Comparison of ENCODE assay signal across 8 cellular contexts in genomic region chr12:100348657-100349454, GRCh38. TPM values are rescaled to one million over a fixed set of nuclear protein-coding genes. Genes with fewer than 3 reads are reported as not detected.
DNase-seq lines count a peak whose midpoint lies in the region; ATAC-seq, FAIRE-seq and TF ChIP-seq lines count a peak whose summit lies in the region.

No MANE protein-coding gene starts in this region.

- no peaks in the 10 kb centered on the region for H3K36me3 Mint-ChIP-seq in activated naive CD4-positive, alpha-beta T cell treated with anti-CD3 and anti-CD28 coated beads, Interleukin-2, amount 50 U/mL, for 72 hours

- TF ChIP-seq EP300 in transverse colon (IDR thresholded peaks at IDR 0.05; ENCODE audit: low read depth), result no peak

- H3K4me3 ChIP-seq in OCI-LY3 (ENCODE audit: low read length) (no peak overlapping the region), fibroblast of the aortic adventitia (ENCODE audit: low read depth, low read length) (no peak overlapping the region), transverse colon (no peak overlapping the region)

- DNase-seq in H4 (ENCODE audit: low spot score), result peak; percentile 22
- DNase-seq in fibroblast of the aortic adventitia (ENCODE audit: low read depth), result peak; percentile 57
- DNase-seq in transverse colon, result no peak
- DNase-seq in activated naive CD4-positive, alpha-beta T cell treated with anti-CD3 and anti-CD28 coated beads, Interleukin-2, amount 50 U/mL, for 72 hours (ENCODE audit: low spot score in 2 of 2), result no peak
- no peak for DNase-seq in AG08396 (ENCODE audit: low spot score)
- no peak for DNase-seq in OCI-M2 (lab: John Stamatoyannopoulos, UW; ENCODE audit: unreplicated experiment)

- H2AFZ ChIP-seq in OCI-LY3 (ENCODE audit: low read depth, low read length), result no peak overlapping the region

- no peaks in the 10 kb centered on the region for H3K9me3 ChIP-seq in OCI-LY3 (ENCODE audit: insufficient read depth, low read length)
- H3K9me3 ChIP-seq in transverse colon, result no peaks in the 10 kb centered on the region

- in situ Hi-C loops in transverse colon (cut with MboI; ENCODE audit: low pct_ligation_motif_present in 1 of 4, low pct_unique_long_range_greater_than_20kb in 1 of 4, low sequenced_read_pairs in 3 of 4), result no loop called here

- H3K27ac ChIP-seq in OCI-LY3 (ENCODE audit: low read length), result no peak overlapping the region
- H3K27ac ChIP-seq in transverse colon, result no peak overlapping the region

- H3K36me3 ChIP-seq in OCI-LY3 (replicated peaks; ENCODE audit: low read depth, low read length) (no peaks in the 10 kb centered on the region), transverse colon (no peaks in the 10 kb centered on the region)

- WGBS in transverse colon (ENCODE audit: low coverage in 1 of 2), 2 donors, result 76 to 78% methylated on average over 7 of the region's 7 CpGs

- no peak overlapping the region for H3K4me2 ChIP-seq in OCI-LY3 (ENCODE audit: low read length)

- H3K4me1 ChIP-seq in OCI-LY3 (ENCODE audit: low read length) (no peaks in the 10 kb centered on the region), transverse colon (peaks cover 0 to 9% (median 0%) of the 10 kb centered on the region in 4 donors)

- H3K79me2 ChIP-seq in OCI-LY3 (ENCODE audit: low read length), result no peaks in the 10 kb centered on the region

- no peak overlapping the region for H3K9ac ChIP-seq in OCI-LY3 (ENCODE audit: low read length)

- H4K20me1 ChIP-seq in OCI-LY3 (ENCODE audit: insufficient read depth, low read length), result no peaks in the 10 kb centered on the region

- intact Hi-C loops in transverse colon (cut with DNase I; ENCODE audit: low total_unique reads), result no loop called here

- peak; percentile 94 for FAIRE-seq in A204.1 (lab: Jason Lieb, UNC)

- TF ChIP-seq POLR2A in transverse colon (IDR thresholded peaks at IDR 0.05), result no peak

- no peak for ATAC-seq in activated naive CD4-positive, alpha-beta T cell treated with anti-CD3 and anti-CD28 coated beads, Interleukin-2, amount 50 U/mL, for 72 hours

- H3K27ac Mint-ChIP-seq in activated naive CD4-positive, alpha-beta T cell treated with anti-CD3 and anti-CD28 coated beads, Interleukin-2, amount 50 U/mL, for 72 hours, result no peak overlapping the region

- H3K27me3 ChIP-seq in OCI-LY3 (ENCODE audit: low read depth, low read length) (0 out of 2 replicates have a peak, but pooled peaks cover 3% of the 10 kb centered on the region), transverse colon (no peaks in the 10 kb centered on the region)

- no peaks in the 10 kb centered on the region for H3K9me3 Mint-ChIP-seq in activated naive CD4-positive, alpha-beta T cell treated with anti-CD3 and anti-CD28 coated beads, Interleukin-2, amount 50 U/mL, for 72 hours

- TF ChIP-seq CTCF in OCI-LY3 (IDR thresholded peaks at IDR 0.05; ENCODE audit: low read depth, low read length), result peak; percentile 63
- peak; percentile 28 for TF ChIP-seq CTCF in fibroblast of the aortic adventitia (IDR thresholded peaks at IDR 0.05; ENCODE audit: insufficient read depth, low read length)
- peak in 3 of 5 experiments; percentile 15 to 27 (median 26) for TF ChIP-seq CTCF in transverse colon (IDR thresholded peaks at IDR 0.05)

RNA-seq across cellular contexts. Expression of gene SLC17A8, which starts 8.0 kb away (rescaled TPM):
- total RNA-seq in H4 (2014; rRNA removed; shearing (Covaris generic)), result not detected in 2 replicates
- total RNA-seq in fibroblast of the aortic adventitia (ENCODE audit: low replicate concordance), result not detected in 2 replicates
- 10 to 100 TPM in 1 of 4 donors, 1 to 10 TPM in 3; 5.4 to 21.8 (median 7.5) TPM for total RNA-seq in transverse colon
- not detected for total RNA-seq in activated naive CD4-positive, alpha-beta T cell treated with anti-CD3 and anti-CD28 coated beads, Interleukin-2, amount 50 U/mL, for 72 hours

Comparison
In these comparisons a context has a peak if more than half of its experiments do, and no peak if none do; other contexts are left out.
1. DNase-seq: peak in H4 (single experiment) and fibroblast of the aortic adventitia (single experiment); none in transverse colon (single experiment), activated naive CD4-positive, alpha-beta T cell treated with anti-CD3 and anti-CD28 coated beads, Interleukin-2, amount 50 U/mL, for 72 hours (0 of 2), AG08396 (single experiment) and OCI-M2 (single experiment).
2. Peak in every context shown above with its lines, with median percentiles within 50 percentile points of each other: CTCF ChIP-seq.